8 cellular contexts compared by ENCODE assay signal in genomic region chr14:24141030-24141880, GRCh38. TPM values are rescaled to one million over a fixed set of nuclear protein-coding genes. Genes with fewer than 3 reads are reported as not detected.
DNase-seq lines count a peak whose midpoint lies in the region; ATAC-seq lines count a peak whose summit lies in the region.

Gene EMC9 (minus strand): TSS chr14:24141591. CDS start chr14:24141304, 287 bp downstream.

- ATAC-seq in GM19043 (IDR thresholded peaks at IDR 0.05; ENCODE audit: low read depth, unreplicated experiment), result peak; percentile 86
- ATAC-seq in HG03378 (IDR thresholded peaks at IDR 0.05; ENCODE audit: unreplicated experiment), result peak; percentile 78

- DNase-seq in Ammon's horn (ENCODE audit: low spot score) (peak; percentile 100), NCI-H460 (ENCODE audit: extremely low read depth, low read depth) (peak; percentile 99), cerebellar nuclear complex (lab: John Stamatoyannopoulos, UW) (peak; percentile 96 to 99), islet precursor cell (peak; percentile 100)
- DNase-seq in activated CD4-positive, CD25-positive, alpha-beta regulatory T cell treated with anti-CD3 and anti-CD28 coated beads, Interleukin-2, amount 50 U/mL, for 72 hours, result peak; percentile 98
- DNase-seq in stimulated activated CD4-positive, alpha-beta T cell treated with anti-CD3 and anti-CD28 coated beads, Interleukin-12 subunit alpha, Interleukin-12 subunit beta, amount 100 ng/mL, for 48 hours (ENCODE audit: low read depth in 2 of 3, low spot score in 1 of 3), result peak; percentile 99 to 100 (median 100)

RNA-seq across cellular contexts. Expression of gene EMC9, which starts in this region (rescaled TPM):
- total RNA-seq in NCI-H460 (2014; rRNA removed; shearing (Covaris generic)), result 29.6 and 33.5 TPM in 2 replicates
- polyA plus RNA-seq in NCI-H460 (2014; cell fraction: nucleus; rRNA removed), result 51.1 and 75.9 TPM in 2 replicates

Comparison
In these comparisons a context has a peak if more than half of its experiments do, and no peak if none do; other contexts are left out.
1. Peak in every context shown above with its lines: DNase-seq and ATAC-seq.